Comparison of ENCODE assay signal across 12 cellular contexts in genomic region chr7:22355620-22356009, GRCh38. TPM values are rescaled to one million over a fixed set of nuclear protein-coding genes. Genes with fewer than 3 reads are reported as not detected.
A peak's percentile ranks its signal among the peaks of the same experiment; 100 is the strongest.
DNase-seq lines count a peak whose midpoint lies in the region; ATAC-seq and TF ChIP-seq lines count a peak whose summit lies in the region.
"Had no signal": no experiment of that assay in that cellular context is flagged by ENCODE, and none has a peak within 500 bp of the region (broad histone marks: within the 10 kb centered on the region; RNA-seq: fewer than 3 reads in every experiment).

No MANE protein-coding gene starts in this region.

- H4K20me1 ChIP-seq in BLaER1 treated with 17β-estradiol and CSF1 and Interleukin-3, amounts not matched to agents 10 nM and 100 nM = no peaks in the 10 kb centered on the region

- no peaks in the 10 kb centered on the region for H3K9me3 Mint-ChIP-seq in MCF 10A (ENCODE audit: unreplicated experiment)

- peak overlapping the region in 8 of 11 experiments; percentile 78 to 95 (median 82); a peak in 13 of 22 replicates for H3K9ac ChIP-seq in BLaER1 treated with 17β-estradiol and CSF1 and Interleukin-3, amounts not matched to agents 10 nM and 100 nM
- no peak overlapping the region for H3K9ac ChIP-seq in HUES6 (ENCODE audit: low read length)
- peak overlapping the region; percentile 47 for H3K9ac ChIP-seq in mucosa of stomach (ENCODE audit: low read length)

- DNase-seq in MCF 10A (ENCODE audit: unreplicated experiment) (no peak), COLO668 (lab: John Stamatoyannopoulos, UW; ENCODE audit: unreplicated experiment) (no peak), dermis blood vessel endothelial cell (no peak)
- DNase-seq: amniotic stem cell; CD4-positive, CD25-positive, alpha-beta regulatory T cell; foreskin fibroblast; NCI-H524 treated with DMSO at 0.1 percent for 48 hours had no signal

- no peak for TF ChIP-seq CTCF in MCF 10A (IDR thresholded peaks at IDR 0.05; ENCODE audit: unreplicated experiment)

- peaks cover 6% of the 10 kb centered on the region for H3K36me3 Mint-ChIP-seq in MCF 10A (ENCODE audit: insufficient read depth, unreplicated experiment)
- H3K36me3 Mint-ChIP-seq: CD4-positive, CD25-positive, alpha-beta regulatory T cell had no signal

- peak overlapping the region in 4 of 11 experiments; percentile 0 to 91 (median 82); a peak in 8 of 22 replicates for H3K27ac ChIP-seq in BLaER1 treated with 17β-estradiol and CSF1 and Interleukin-3, amounts not matched to agents 10 nM and 100 nM
- no peak overlapping the region for H3K27ac ChIP-seq in HUES6 (ENCODE audit: low read depth, low read length)

- peak overlapping the region; percentile 71 for H3K4me3 Mint-ChIP-seq in MCF 10A (ENCODE audit: unreplicated experiment)
- H3K4me3 Mint-ChIP-seq: CD4-positive, CD25-positive, alpha-beta regulatory T cell had no signal

- H3K27me3 ChIP-seq in BLaER1 treated with 17β-estradiol and CSF1 and Interleukin-3, amounts not matched to agents 10 nM and 100 nM = peaks cover 0 to 26% (median 0%) of the 10 kb centered on the region in 11 experiments; a peak in 6 of 22 replicates
- H3K27me3 ChIP-seq in HUES6 (ENCODE audit: control insufficient read depth, insufficient read depth, low read length) (peaks cover 31% of the 10 kb centered on the region), mucosa of stomach (ENCODE audit: control insufficient read depth, insufficient read depth, low read length) (no peaks in the 10 kb centered on the region)

- BruUV-seq in MCF 10A (replicated peaks; lab: Mats Ljungman, UMichigan) = TSS peak; percentile 25

- H3K27me3 Mint-ChIP-seq in MCF 10A (ENCODE audit: insufficient read depth, unreplicated experiment) = no peaks in the 10 kb centered on the region

- intact Hi-C loops in MCF 10A (cut with micrococcal nuclease) = loop anchor here (10.0 kb wide), 1 partner anchor 99 kb away; no protein-coding TSS in a partner anchor

- H3K4me2 ChIP-seq in BLaER1 treated with 17β-estradiol and CSF1 and Interleukin-3, amounts not matched to agents 10 nM and 100 nM = peak overlapping the region; percentile 75 to 99 (median 93); a peak in 21 of 22 replicates

- peaks cover 0 to 41% (median 10%) of the 10 kb centered on the region in 11 experiments; a peak in 12 of 22 replicates for H3K36me3 ChIP-seq in BLaER1 treated with 17β-estradiol and CSF1 and Interleukin-3, amounts not matched to agents 10 nM and 100 nM
- H3K36me3 ChIP-seq in HUES6 (ENCODE audit: control insufficient read depth, insufficient read depth, low read length) (no peaks in the 10 kb centered on the region), mucosa of stomach (ENCODE audit: control insufficient read depth, insufficient read depth, low read length) (no peaks in the 10 kb centered on the region)

- H3K4me1 Mint-ChIP-seq in MCF 10A (ENCODE audit: insufficient read depth, unreplicated experiment) = peaks cover 36% of the 10 kb centered on the region

- peaks cover 4 to 30% (median 14%) of the 10 kb centered on the region in 10 experiments; a peak in 18 of 20 replicates for H3K4me1 ChIP-seq in BLaER1 treated with 17β-estradiol and CSF1 and Interleukin-3, amounts not matched to agents 10 nM and 100 nM
- H3K4me1 ChIP-seq in HUES6 (ENCODE audit: control insufficient read depth, insufficient read depth, low read length) = peaks cover 14% of the 10 kb centered on the region
- H3K4me1 ChIP-seq in mucosa of stomach (ENCODE audit: control insufficient read depth, insufficient read depth, low read length) = peaks cover 26% of the 10 kb centered on the region

- H3K4me3 ChIP-seq in BLaER1 treated with 17β-estradiol and CSF1 and Interleukin-3, amounts not matched to agents 10 nM and 100 nM = peak overlapping the region in 9 of 10 experiments; percentile 58 to 89 (median 82); a peak in 17 of 20 replicates
- H3K4me3 ChIP-seq in HUES6 (ENCODE audit: low read depth, low read length) (peak overlapping the region; percentile 61), mucosa of stomach (ENCODE audit: low read length) (peak overlapping the region; percentile 3)

- H3K27ac Mint-ChIP-seq in MCF 10A (ENCODE audit: low read depth, unreplicated experiment) = no peak overlapping the region
- H3K27ac Mint-ChIP-seq: CD4-positive, CD25-positive, alpha-beta regulatory T cell had no signal

- ATAC-seq in HG02840 (IDR thresholded peaks at IDR 0.05; ENCODE audit: low FRiP score, unreplicated experiment) (no peak), HG03521 (IDR thresholded peaks at IDR 0.05; ENCODE audit: unreplicated experiment) (no peak)

- peaks cover 28 to 40% (median 32%) of the 10 kb centered on the region in 11 experiments for H3K9me3 ChIP-seq in BLaER1 treated with 17β-estradiol and CSF1 and Interleukin-3, amounts not matched to agents 10 nM and 100 nM (replicated peaks in 1 of 11)
- H3K9me3 ChIP-seq in HUES6 (ENCODE audit: control insufficient read depth, insufficient read depth, low read depth, low read length) = peaks cover 6% of the 10 kb centered on the region; the same call in 1 of the 2 replicates
- peaks cover 5% of the 10 kb centered on the region for H3K9me3 ChIP-seq in mucosa of stomach (ENCODE audit: control insufficient read depth, low read length)

- CTCF ChIA-PET in MCF 10A (lab: Yijun Ruan, JAX) = interaction anchor here (0.9 to 1.1 kb wide), 2 partner anchors 22 to 52 kb away, joined by 3 to 5 read pairs; no protein-coding TSS in a partner anchor

- POLR2A ChIA-PET in MCF 10A (lab: Yijun Ruan, JAX) = interaction anchor here (0.7 to 3.2 kb wide), 6 partner anchors 9 to 186 kb away, joined by 3 to 33 read pairs (median 6); no protein-coding TSS in a partner anchor

RNA-seq across cellular contexts. Expression of gene RAPGEF5, which starts 1.3 kb away (rescaled TPM):
- total RNA-seq in MCF 10A (2022) (1.9 TPM in 2 replicates), dermis blood vessel endothelial cell (176 and 269 TPM in 2 replicates)
- total RNA-seq: CD4-positive, CD25-positive, alpha-beta regulatory T cell had no signal

Comparison
In these comparisons a context has a peak if more than half of its experiments do, and no peak if none do; other contexts are left out.
1. H3K4me3 ChIP-seq: peak in every context shown above with its lines; median percentile 82 in BLaER1 treated with 17β-estradiol and CSF1 and Interleukin-3, amounts not matched to agents 10 nM and 100 nM; 61 in HUES6; 3 in mucosa of stomach.
2. RNA of gene RAPGEF5, which starts 1.3 kb away (total RNA-seq): 176 to 269 TPM in dermis blood vessel endothelial cell; 1.9 TPM in MCF 10A; every median in the first group is over 10 times any median in the second.